Comparison of ENCODE assay signal across 11 cellular contexts in genomic region chr17:28701987-28702751, GRCh38. TPM values are rescaled to one million over a fixed set of nuclear protein-coding genes. Genes with fewer than 3 reads are reported as not detected.
DNase-seq lines count a peak whose midpoint lies in the region; ATAC-seq and TF ChIP-seq lines count a peak whose summit lies in the region.
"Had no signal": no experiment of that assay in that cellular context is flagged by ENCODE, and none has a peak within 500 bp of the region (broad histone marks: within the 10 kb centered on the region; RNA-seq: fewer than 3 reads in every experiment).

No MANE protein-coding gene starts in this region.

- H3K4me1 Mint-ChIP-seq in activated naive CD8-positive, alpha-beta T cell treated with anti-CD3 and anti-CD28 coated beads, Interleukin-2, amount 10 ng/mL, durations not matched to agents 7 days and 5 days = peaks cover under 1% of the 10 kb centered on the region
- H3K4me1 Mint-ChIP-seq in activated naive CD8-positive, alpha-beta T cell treated with anti-CD3 and anti-CD28 coated beads for 36 hours = no peaks in the 10 kb centered on the region
- peaks cover 24% of the 10 kb centered on the region for H3K4me1 Mint-ChIP-seq in WTC11

- no peaks in the 10 kb centered on the region for H3K9me3 Mint-ChIP-seq in activated naive CD8-positive, alpha-beta T cell treated with anti-CD3 and anti-CD28 coated beads, Interleukin-2, amount 10 ng/mL, durations not matched to agents 7 days and 5 days
- no peaks in the 10 kb centered on the region for H3K9me3 Mint-ChIP-seq in activated naive CD8-positive, alpha-beta T cell treated with anti-CD3 and anti-CD28 coated beads for 36 hours
- H3K9me3 Mint-ChIP-seq in WTC11 = no peaks in the 10 kb centered on the region
- H3K9me3 Mint-ChIP-seq: activated T-helper 1 cell treated with anti-CD3 and anti-CD28 coated beads, Interleukin-12 subunit alpha, Interleukin-12 subunit beta, Interleukin-2, Interleukin-4 antibody, amounts not matched to agents 30 ng/mL and 10 ng/mL and 1 ng/mL, durations not matched to agents 14 hours and 24 hours and 36 hours; naive thymus-derived CD8-positive, alpha-beta T cell had no signal

- H3K27me3 Mint-ChIP-seq in activated naive CD8-positive, alpha-beta T cell treated with anti-CD3 and anti-CD28 coated beads, Interleukin-2, amount 10 ng/mL, durations not matched to agents 7 days and 5 days = no peaks in the 10 kb centered on the region
- no peaks in the 10 kb centered on the region for H3K27me3 Mint-ChIP-seq in activated naive CD8-positive, alpha-beta T cell treated with anti-CD3 and anti-CD28 coated beads for 36 hours
- H3K27me3 Mint-ChIP-seq in WTC11 (ENCODE audit: low read depth) = no peaks in the 10 kb centered on the region
- H3K27me3 Mint-ChIP-seq: naive thymus-derived CD8-positive, alpha-beta T cell had no signal

- peak overlapping the region; percentile 36 for H3K27ac Mint-ChIP-seq in activated naive CD8-positive, alpha-beta T cell treated with anti-CD3 and anti-CD28 coated beads, Interleukin-2, amount 10 ng/mL, durations not matched to agents 7 days and 5 days
- no peak overlapping the region for H3K27ac Mint-ChIP-seq in activated naive CD8-positive, alpha-beta T cell treated with anti-CD3 and anti-CD28 coated beads for 36 hours
- H3K27ac Mint-ChIP-seq in WTC11 = peak overlapping the region; percentile 89
- H3K27ac Mint-ChIP-seq: activated T-helper 1 cell treated with anti-CD3 and anti-CD28 coated beads, Interleukin-12 subunit alpha, Interleukin-12 subunit beta, Interleukin-2, Interleukin-4 antibody, amounts not matched to agents 30 ng/mL and 10 ng/mL and 1 ng/mL, durations not matched to agents 14 hours and 24 hours and 36 hours had no signal

- no peak for TF ChIP-seq CTCF in WTC11 (IDR thresholded peaks at IDR 0.05)

- POLR2A ChIA-PET in activated naive CD8-positive, alpha-beta T cell treated with anti-CD3 and anti-CD28 coated beads, Interleukin-2, amount 10 ng/mL, durations not matched to agents 7 days and 5 days (lab: Charles Lee) = interaction anchor here (0.8 to 1.2 kb wide), 4 partner anchors 9 to 31 kb away, joined by 3 read pairs; partner anchors contain the start of gene RPL23A
- POLR2A ChIA-PET in WTC11 (lab: Charles Lee) = interaction anchor here (1.0 kb wide), 2 partner anchors 17 to 25 kb away, joined by 3 read pairs; partner anchors contain the start of gene RPL23A

- no peak overlapping the region for H3K4me3 Mint-ChIP-seq in activated naive CD8-positive, alpha-beta T cell treated with anti-CD3 and anti-CD28 coated beads, Interleukin-2, amount 10 ng/mL, durations not matched to agents 7 days and 5 days
- H3K4me3 Mint-ChIP-seq in activated naive CD8-positive, alpha-beta T cell treated with anti-CD3 and anti-CD28 coated beads for 36 hours = no peak overlapping the region
- H3K4me3 Mint-ChIP-seq in WTC11 = no peak overlapping the region
- H3K4me3 Mint-ChIP-seq: activated T-helper 1 cell treated with anti-CD3 and anti-CD28 coated beads, Interleukin-12 subunit alpha, Interleukin-12 subunit beta, Interleukin-2, Interleukin-4 antibody, amounts not matched to agents 30 ng/mL and 10 ng/mL and 1 ng/mL, durations not matched to agents 14 hours and 24 hours and 36 hours; naive thymus-derived CD8-positive, alpha-beta T cell had no signal

- CTCF ChIA-PET in WTC11 (lab: Charles Lee) = interaction anchor here (0.8 to 1.9 kb wide), 5 partner anchors 9 to 72 kb away, joined by 3 to 8 read pairs (median 3); partner anchors contain the start of genes PROCA1, RPL23A and TLCD1

- H3K36me3 Mint-ChIP-seq in activated naive CD8-positive, alpha-beta T cell treated with anti-CD3 and anti-CD28 coated beads, Interleukin-2, amount 10 ng/mL, durations not matched to agents 7 days and 5 days = peaks cover 9% of the 10 kb centered on the region
- peaks cover 28% of the 10 kb centered on the region for H3K36me3 Mint-ChIP-seq in activated naive CD8-positive, alpha-beta T cell treated with anti-CD3 and anti-CD28 coated beads for 36 hours
- peaks cover 57% of the 10 kb centered on the region for H3K36me3 Mint-ChIP-seq in WTC11

- DNase-seq in activated naive CD8-positive, alpha-beta T cell treated with anti-CD3 and anti-CD28 coated beads, Interleukin-2, amount 10 ng/mL, durations not matched to agents 7 days and 5 days = no peak
- no peak for DNase-seq in activated naive CD8-positive, alpha-beta T cell treated with anti-CD3 and anti-CD28 coated beads for 36 hours
- DNase-seq in WTC11 (ENCODE audit: low spot score) (no peak), inferior parietal cortex (ENCODE audit: extremely low spot score) (peak; percentile 63), Kasumi-1 (lab: John Stamatoyannopoulos, UW) (no peak)
- no peak for DNase-seq in activated CD4-positive, CD25-positive, alpha-beta regulatory T cell treated with anti-CD3 and anti-CD28 coated beads, Interleukin-2, amount 50 U/mL, for 72 hours
- no peak for DNase-seq in activated CD8-positive, alpha-beta memory T cell treated with anti-CD3 and anti-CD28 coated beads, Interleukin-2, amount 50 U/mL, for 4 hours
- DNase-seq: cerebellar nuclear complex; naive thymus-derived CD8-positive, alpha-beta T cell had no signal

- no peak for ATAC-seq in activated naive CD8-positive, alpha-beta T cell treated with anti-CD3 and anti-CD28 coated beads, Interleukin-2, amount 10 ng/mL, durations not matched to agents 7 days and 5 days (ENCODE audit: low read depth)
- ATAC-seq in WTC11 (no peak), HG02642 (IDR thresholded peaks at IDR 0.05; ENCODE audit: poor library complexity, unreplicated experiment) (no peak)
- ATAC-seq: naive thymus-derived CD8-positive, alpha-beta T cell had no signal

TF ChIP-seq in WTC11, 78 proteins besides CTCF, POLR2A, EP300 and RAD21 (continues in another document):
- no peak for TF ChIP-seq GABPB1 (CRISPR knock-in tag; IDR thresholded peaks at IDR 0.05)
- no peak for TF ChIP-seq OVOL2 (CRISPR knock-in tag; IDR thresholded peaks at IDR 0.05; ENCODE audit: borderline replicate concordance)
- TF ChIP-seq ZNF317 (CRISPR knock-in tag; IDR thresholded peaks at IDR 0.05; ENCODE audit: borderline replicate concordance, low read depth) = no peak
- TF ChIP-seq NR3C1 (CRISPR knock-in tag; conservative IDR thresholded peaks at IDR 0.05; ENCODE audit: low read depth) = no peak
- TF ChIP-seq ZNF281 (CRISPR knock-in tag; IDR thresholded peaks at IDR 0.05) = no peak
- no peak for TF ChIP-seq SMAD4 (CRISPR knock-in tag; IDR thresholded peaks at IDR 0.05)
- no peak for TF ChIP-seq CREM (CRISPR knock-in tag; IDR thresholded peaks at IDR 0.05)
- TF ChIP-seq ZNF138 (CRISPR knock-in tag; conservative IDR thresholded peaks at IDR 0.05) = no peak

RNA-seq across cellular contexts. Expression of gene PROCA1, which starts 9.5 kb away (rescaled TPM):
- 10 to 100 TPM; 12.0 to 12.1 TPM for total RNA-seq in activated naive CD8-positive, alpha-beta T cell treated with anti-CD3 and anti-CD28 coated beads, Interleukin-2, amount 10 ng/mL, durations not matched to agents 7 days and 5 days
- 1 to 10 TPM; 3.1 to 3.9 TPM for total RNA-seq in activated naive CD8-positive, alpha-beta T cell treated with anti-CD3 and anti-CD28 coated beads for 36 hours
- total RNA-seq in WTC11 (2021) = 28.4 to 33.9 TPM (median 31.7 TPM) in 3 replicates

RNA-seq across cellular contexts. Expression of gene RAB34, which starts 15.5 kb away (rescaled TPM):
- total RNA-seq in activated naive CD8-positive, alpha-beta T cell treated with anti-CD3 and anti-CD28 coated beads, Interleukin-2, amount 10 ng/mL, durations not matched to agents 7 days and 5 days = 1 to 10 TPM; 7.3 to 8.2 TPM
- 1 to 10 TPM; 7.6 to 8.2 TPM for total RNA-seq in activated naive CD8-positive, alpha-beta T cell treated with anti-CD3 and anti-CD28 coated beads for 36 hours
- 153 to 181 TPM (median 162 TPM) in 3 replicates for total RNA-seq in WTC11 (2021)

RNA-seq across cellular contexts. Expression of gene RPL23A, which starts 17.6 kb away (rescaled TPM):
- total RNA-seq in activated naive CD8-positive, alpha-beta T cell treated with anti-CD3 and anti-CD28 coated beads, Interleukin-2, amount 10 ng/mL, durations not matched to agents 7 days and 5 days = 1,000 to 10,000 TPM; 2,286 to 2,290 TPM
- 1,000 to 10,000 TPM; 2,447 to 2,533 TPM for total RNA-seq in activated naive CD8-positive, alpha-beta T cell treated with anti-CD3 and anti-CD28 coated beads for 36 hours
- total RNA-seq in WTC11 (2021) = 1,832 to 2,055 TPM (median 2,048 TPM) in 3 replicates

RNA-seq across cellular contexts. Expression of gene TLCD1, which starts 23.9 kb away (rescaled TPM):
- total RNA-seq in activated naive CD8-positive, alpha-beta T cell treated with anti-CD3 and anti-CD28 coated beads, Interleukin-2, amount 10 ng/mL, durations not matched to agents 7 days and 5 days = 1 to 10 TPM; 1.6 to 2.2 TPM
- 10 to 100 TPM; 15.5 to 17.8 TPM for total RNA-seq in activated naive CD8-positive, alpha-beta T cell treated with anti-CD3 and anti-CD28 coated beads for 36 hours
- 36.0 to 41.2 TPM (median 36.5 TPM) in 3 replicates for total RNA-seq in WTC11 (2021)

RNA-seq across cellular contexts. Expression of gene NEK8, which starts 26.4 kb away (rescaled TPM):
- 1 to 10 TPM; 7.1 to 8.9 TPM for total RNA-seq in activated naive CD8-positive, alpha-beta T cell treated with anti-CD3 and anti-CD28 coated beads, Interleukin-2, amount 10 ng/mL, durations not matched to agents 7 days and 5 days
- total RNA-seq in activated naive CD8-positive, alpha-beta T cell treated with anti-CD3 and anti-CD28 coated beads for 36 hours = 1 to 10 TPM; 4.8 to 5.6 TPM
- total RNA-seq in WTC11 (2021) = 17.9 to 25.0 TPM (median 18.6 TPM) in 3 replicates

Comparison
In these comparisons a context has a peak if more than half of its experiments do, and no peak if none do; other contexts are left out.
1. RNA of gene RAB34, which starts 15.5 kb away (total RNA-seq): 153 to 181 TPM in WTC11; 7.3 to 8.2 TPM in activated naive CD8-positive, alpha-beta T cell treated with anti-CD3 and anti-CD28 coated beads, Interleukin-2, amount 10 ng/mL, durations not matched to agents 7 days and 5 days and 7.6 to 8.2 TPM in activated naive CD8-positive, alpha-beta T cell treated with anti-CD3 and anti-CD28 coated beads for 36 hours; every median in the first group is over 10 times any median in the second.